ENCODE assay signal across 8 cellular contexts in the genomic region with DNA sequence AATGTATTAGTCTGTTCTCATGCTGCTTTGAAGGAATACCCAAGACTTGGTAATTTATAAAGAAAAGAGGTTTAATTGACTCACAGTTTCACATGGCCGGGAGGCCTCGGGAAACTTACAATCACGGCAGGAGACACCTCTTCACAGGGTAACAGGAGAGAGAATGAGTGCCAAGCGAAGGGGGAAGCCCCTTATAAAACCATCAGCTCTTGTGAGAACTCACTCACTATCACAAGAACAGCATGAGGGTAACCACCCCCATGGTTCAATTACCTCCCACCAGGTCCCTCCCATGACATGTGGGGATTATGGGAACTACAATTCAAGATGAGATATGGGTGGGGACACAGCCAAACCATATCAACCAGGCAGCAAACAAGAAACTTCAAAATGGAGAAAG. TPM values are rescaled to one million over a fixed set of nuclear protein-coding genes. Genes with fewer than 3 reads are reported as not detected.
A peak's percentile ranks its signal among the peaks of the same experiment; 100 is the strongest.
DNase-seq lines count a peak whose midpoint lies in the region; ATAC-seq and TF ChIP-seq lines count a peak whose summit lies in the region.
"Not testable (repeated sequence)": the region's sequence is repeated elsewhere in the genome, so short reads cannot be mapped to it uniquely, and the experiment has no call there.

No MANE protein-coding gene starts in this region.

- not testable (repeated sequence) for H2BK12ac ChIP-seq in H9 (ENCODE audit: insufficient read length, low read depth, low read length)

- not testable (repeated sequence) for H3K18ac ChIP-seq in H9 (ENCODE audit: insufficient read length, low read depth, low read length)

- not testable (repeated sequence) for H3K9me3 Mint-ChIP-seq in H9; activated CD4-positive, alpha-beta T cell treated with anti-CD3 and anti-CD28 coated beads, Interleukin-2, amount 10 ng/mL, durations not matched to agents 24 days and 14 days; activated T-cell treated with anti-CD3 and anti-CD28 coated beads, Interleukin-2, amount 50 U/mL, for 24 hours; activated naive CD4-positive, alpha-beta T cell treated with anti-CD3 and anti-CD28 coated beads, Interleukin-2, amount 50 U/mL, for 72 hours; stimulated activated naive B cell treated with anti-CD40 and anti-IgM and Interleukin-4, amounts not matched to agents 10 μg/mL and 1 μg/mL and 100 μg/mL, for 72 hours

- not testable (repeated sequence) for H2BK20ac ChIP-seq in H9 (ENCODE audit: low read depth, low read length, poor library complexity, severe bottlenecking)

- not testable (repeated sequence) for H4K91ac ChIP-seq in H9 (ENCODE audit: insufficient read length, low read depth, low read length)

- not testable (repeated sequence) for H4K20me1 ChIP-seq in H9 (ENCODE audit: control insufficient read depth, insufficient read depth, insufficient read length); smooth muscle cell (ENCODE audit: low read depth)

- not testable (repeated sequence) for H3K79me1 ChIP-seq in H9 (ENCODE audit: insufficient read depth, low read depth, low read length, poor library complexity, severe bottlenecking)

- DNase-seq in H9; activated CD4-positive, alpha-beta T cell treated with anti-CD3 and anti-CD28 coated beads, Interleukin-2, amount 10 ng/mL, durations not matched to agents 24 days and 14 days; epithelial cell of prostate (ENCODE audit: low read depth, low spot score); smooth muscle cell (lab: John Stamatoyannopoulos, UW; ENCODE audit: unreplicated experiment); stimulated activated naive B cell treated with anti-CD40 and anti-IgM and Interleukin-4, amounts not matched to agents 10 μg/mL and 1 μg/mL and 100 μg/mL, for 72 hours: not testable (repeated sequence)
- peak; percentile 49 for DNase-seq in activated T-cell treated with anti-CD3 and anti-CD28 coated beads, Interleukin-2, amount 50 U/mL, for 24 hours
- DNase-seq in activated naive CD4-positive, alpha-beta T cell treated with anti-CD3 and anti-CD28 coated beads, Interleukin-2, amount 50 U/mL, for 72 hours (ENCODE audit: low spot score in 2 of 2) = peak in 1 of 2 donors; percentile 67
- peak; percentile 53 for DNase-seq in stimulated activated CD4-positive, alpha-beta T cell treated with anti-CD3 and anti-CD28 coated beads, Interleukin-4, amount 100 ng/mL, for 24 hours

- H3K4me3 Mint-ChIP-seq in H9; activated CD4-positive, alpha-beta T cell treated with anti-CD3 and anti-CD28 coated beads, Interleukin-2, amount 10 ng/mL, durations not matched to agents 24 days and 14 days; activated T-cell treated with anti-CD3 and anti-CD28 coated beads, Interleukin-2, amount 50 U/mL, for 24 hours; stimulated activated naive B cell treated with anti-CD40 and anti-IgM and Interleukin-4, amounts not matched to agents 10 μg/mL and 1 μg/mL and 100 μg/mL, for 72 hours: not testable (repeated sequence)

- not testable (repeated sequence) for H3K9ac ChIP-seq in H9 (ENCODE audit: extremely low read depth, insufficient read length, low read length); smooth muscle cell (ENCODE audit: low read depth)

- H4K5ac ChIP-seq in H9 (ENCODE audit: insufficient read length, low read depth, low read length) = not testable (repeated sequence)

- H3T11ph ChIP-seq in H9 (ENCODE audit: low read length) = not testable (repeated sequence)

- H3K36me3 Mint-ChIP-seq in H9 (ENCODE audit: insufficient read depth in 1 of 3, low read depth in 3 of 3); activated CD4-positive, alpha-beta T cell treated with anti-CD3 and anti-CD28 coated beads, Interleukin-2, amount 10 ng/mL, durations not matched to agents 24 days and 14 days (ENCODE audit: low read depth); activated naive CD4-positive, alpha-beta T cell treated with anti-CD3 and anti-CD28 coated beads, Interleukin-2, amount 50 U/mL, for 72 hours: not testable (repeated sequence)
- H3K36me3 Mint-ChIP-seq in activated T-cell treated with anti-CD3 and anti-CD28 coated beads, Interleukin-2, amount 50 U/mL, for 24 hours (ENCODE audit: low read depth) = peaks cover 15% of the 10 kb centered on the region
- H3K36me3 Mint-ChIP-seq in stimulated activated naive B cell treated with anti-CD40 and anti-IgM and Interleukin-4, amounts not matched to agents 10 μg/mL and 1 μg/mL and 100 μg/mL, for 72 hours = peaks cover 8 to 16% of the 10 kb centered on the region in 2 donors

- not testable (repeated sequence) for H3K27me3 ChIP-seq in H9 (ENCODE audit: insufficient read depth, low read length); smooth muscle cell (ENCODE audit: low read depth)

- H4K8ac ChIP-seq in H9 (replicated peaks; ENCODE audit: insufficient read length, low read depth, low read length) = not testable (repeated sequence)

- H3K27me3 Mint-ChIP-seq in H9 (ENCODE audit: low read depth); activated CD4-positive, alpha-beta T cell treated with anti-CD3 and anti-CD28 coated beads, Interleukin-2, amount 10 ng/mL, durations not matched to agents 24 days and 14 days; activated T-cell treated with anti-CD3 and anti-CD28 coated beads, Interleukin-2, amount 50 U/mL, for 24 hours; stimulated activated naive B cell treated with anti-CD40 and anti-IgM and Interleukin-4, amounts not matched to agents 10 μg/mL and 1 μg/mL and 100 μg/mL, for 72 hours: not testable (repeated sequence)

- H3K4me1 Mint-ChIP-seq in H9 = peaks cover 21 to 27% of the 10 kb centered on the region in 2 experiments
- H3K4me1 Mint-ChIP-seq in activated CD4-positive, alpha-beta T cell treated with anti-CD3 and anti-CD28 coated beads, Interleukin-2, amount 10 ng/mL, durations not matched to agents 24 days and 14 days = not testable (repeated sequence)
- H3K4me1 Mint-ChIP-seq in activated T-cell treated with anti-CD3 and anti-CD28 coated beads, Interleukin-2, amount 50 U/mL, for 24 hours (ENCODE audit: low read depth) = peaks cover 40% of the 10 kb centered on the region
- peaks cover 15 to 28% of the 10 kb centered on the region in 2 donors for H3K4me1 Mint-ChIP-seq in stimulated activated naive B cell treated with anti-CD40 and anti-IgM and Interleukin-4, amounts not matched to agents 10 μg/mL and 1 μg/mL and 100 μg/mL, for 72 hours

- H2BK15ac ChIP-seq in H9 (ENCODE audit: low read depth, low read length) = not testable (repeated sequence)

- not testable (repeated sequence) for H2BK5ac ChIP-seq in H9 (ENCODE audit: insufficient read length, low read length)

- H3K56ac ChIP-seq in H9 (ENCODE audit: insufficient read length, low read depth, low read length) = not testable (repeated sequence)

- not testable (repeated sequence) for H3K27ac ChIP-seq in H9 (ENCODE audit: insufficient read length, low read depth, low read length)
- peak overlapping the region; percentile 36 for H3K27ac ChIP-seq in epithelial cell of prostate
- H3K27ac ChIP-seq in smooth muscle cell (ENCODE audit: low read depth) = peak overlapping the region; percentile 21

- H3K4me3 ChIP-seq in smooth muscle cell = not testable (repeated sequence)

- not testable (repeated sequence) for H3K23me2 ChIP-seq in H9 (ENCODE audit: insufficient read length, low read depth, low read length, poor library complexity, severe bottlenecking)

- H3K9me3 ChIP-seq in H9 (ENCODE audit: control insufficient read depth, low read depth, low read length); smooth muscle cell (replicated peaks; ENCODE audit: low read depth): not testable (repeated sequence)

- not testable (repeated sequence) for H2BK120ac ChIP-seq in H9 (ENCODE audit: low read depth, low read length, poor library complexity, severe bottlenecking)

- TF ChIP-seq CTCF in H9 (conservative IDR thresholded peaks at IDR 0.05); smooth muscle cell (IDR thresholded peaks at IDR 0.05; ENCODE audit: borderline replicate concordance, insufficient read depth, poor library complexity, severe bottlenecking): not testable (repeated sequence)

- H2AK5ac ChIP-seq in H9 (ENCODE audit: insufficient read length, low read length) = not testable (repeated sequence)

- ATAC-seq in activated naive CD4-positive, alpha-beta T cell treated with anti-CD3 and anti-CD28 coated beads, Interleukin-2, amount 50 U/mL, for 72 hours = peak; percentile 66 to 97
- peak; percentile 31 to 36 for ATAC-seq in stimulated activated naive B cell treated with anti-CD40 and anti-IgM and Interleukin-4, amounts not matched to agents 10 μg/mL and 1 μg/mL and 100 μg/mL, for 72 hours (replicated peaks)

- not testable (repeated sequence) for H3K23ac ChIP-seq in H9 (ENCODE audit: insufficient read length, low read depth, low read length)

- H3K4me2 ChIP-seq in H9 (ENCODE audit: insufficient read depth, insufficient read length, low read length); smooth muscle cell: not testable (repeated sequence)

- intact Hi-C loops in activated CD4-positive, alpha-beta T cell treated with anti-CD3 and anti-CD28 coated beads, Interleukin-2, amount 10 ng/mL, durations not matched to agents 24 days and 14 days (cut with micrococcal nuclease) = not testable (repeated sequence)

- peaks cover 30% of the 10 kb centered on the region for H3F3A ChIP-seq in smooth muscle cell (ENCODE audit: low read depth)

- H3K27ac Mint-ChIP-seq in H9 = peak overlapping the region in 2 of 3 experiments; percentile 46 to 52; a peak in 1 of 7 replicates
- H3K27ac Mint-ChIP-seq in activated CD4-positive, alpha-beta T cell treated with anti-CD3 and anti-CD28 coated beads, Interleukin-2, amount 10 ng/mL, durations not matched to agents 24 days and 14 days = peak overlapping the region; percentile 47
- peak overlapping the region; percentile 35 for H3K27ac Mint-ChIP-seq in activated T-cell treated with anti-CD3 and anti-CD28 coated beads, Interleukin-2, amount 50 U/mL, for 24 hours
- peak overlapping the region in 1 of 2 donors; percentile 58 for H3K27ac Mint-ChIP-seq in activated naive CD4-positive, alpha-beta T cell treated with anti-CD3 and anti-CD28 coated beads, Interleukin-2, amount 50 U/mL, for 72 hours
- H3K27ac Mint-ChIP-seq in stimulated activated naive B cell treated with anti-CD40 and anti-IgM and Interleukin-4, amounts not matched to agents 10 μg/mL and 1 μg/mL and 100 μg/mL, for 72 hours = not testable (repeated sequence)

- H3K4me1 ChIP-seq in H9 (ENCODE audit: insufficient read depth, low read length) = not testable (repeated sequence)
- H3K4me1 ChIP-seq in smooth muscle cell (ENCODE audit: low read depth) = peaks cover 36% of the 10 kb centered on the region

- H3K79me2 ChIP-seq in H9 (ENCODE audit: insufficient read depth, low read length) = not testable (repeated sequence)
- H3K79me2 ChIP-seq in smooth muscle cell (ENCODE audit: low read depth) = peaks cover 74% of the 10 kb centered on the region

- not testable (repeated sequence) for H2AFZ ChIP-seq in H9 (ENCODE audit: low read length); smooth muscle cell (ENCODE audit: low read depth)

- WGBS in H9 (ENCODE audit: extremely low coverage, insufficient read length, low lambda C conversion rate) = no CpG with 5 or more reads among the region's 4 CpGs
- WGBS in smooth muscle cell (ENCODE audit: low lambda C conversion rate) = 87% methylated on average over 4 of the region's 4 CpGs

- not testable (repeated sequence) for H3K36me3 ChIP-seq in smooth muscle cell (ENCODE audit: low read depth)

- not testable (repeated sequence) for H3K4ac ChIP-seq in H9 (ENCODE audit: low read depth, low read length)

- H3K14ac ChIP-seq in H9 (ENCODE audit: insufficient read depth, low read length) = not testable (repeated sequence)

RNA-seq across cellular contexts. Expression of gene TEX2, which starts 24.6 kb away (rescaled TPM):
- total RNA-seq in H9 (2021) (12.2 and 12.4 TPM in 2 replicates), smooth muscle cell (25.6 and 26.2 TPM in 2 replicates)
- total RNA-seq in activated CD4-positive, alpha-beta T cell treated with anti-CD3 and anti-CD28 coated beads, Interleukin-2, amount 10 ng/mL, durations not matched to agents 24 days and 14 days = 22.2 and 23.9 TPM in 2 replicates
- 10 to 100 TPM; 12.1 to 14.7 TPM for total RNA-seq in activated naive CD4-positive, alpha-beta T cell treated with anti-CD3 and anti-CD28 coated beads, Interleukin-2, amount 50 U/mL, for 72 hours
- polyA plus RNA-seq in smooth muscle cell = 8.6 and 16.0 TPM in 2 replicates
